Comparison of ENCODE assay signal across 2 cellular contexts in genomic region chr22:17792289-17792688, GRCh38.
TF ChIP-seq lines count a peak whose summit lies in the region.

No MANE protein-coding gene starts in this region.

TF ChIP-seq in HepG2, 621 proteins besides CTCF, POLR2A, EP300 and RAD21:
- TF ChIP-seq STAG1 (CRISPR knock-in tag; IDR thresholded peaks at IDR 0.05) (0 out of 2 replicates have a peak, but pooled peaks have one; percentile 10), CEBPB (IDR thresholded peaks at IDR 0.05; ENCODE audit: borderline replicate concordance, low read depth, low read length) (no peak)

TF ChIP-seq in H1, 55 proteins besides CTCF, POLR2A, EP300 and RAD21:
- no peak for TF ChIP-seq EZH2 (IDR thresholded peaks at IDR 0.05; ENCODE audit: low read depth, low read length, severe bottlenecking)
- TF ChIP-seq HDAC2 (IDR thresholded peaks at IDR 0.05; ENCODE audit: borderline replicate concordance in 1 of 2, low read depth in 2 of 2, low read length in 2 of 2): no peak
- no peak for TF ChIP-seq USF2 (IDR thresholded peaks at IDR 0.05; ENCODE audit: low read length)
- no peak for TF ChIP-seq CREB1 (IDR thresholded peaks at IDR 0.05)
